Comparison of ENCODE assay signal across 11 cellular contexts in genomic region chr7:30796105-30796869, GRCh38. TPM values are rescaled to one million over a fixed set of nuclear protein-coding genes. Genes with fewer than 3 reads are reported as not detected.
DNase-seq lines count a peak whose midpoint lies in the region; ATAC-seq, FAIRE-seq and TF ChIP-seq lines count a peak whose summit lies in the region.
"Had no signal": no experiment of that assay in that cellular context is flagged by ENCODE, and none has a peak within 500 bp of the region (broad histone marks: within the 10 kb centered on the region; RNA-seq: fewer than 3 reads in every experiment).

No MANE protein-coding gene starts in this region.

- H3K4me1 ChIP-seq in colonic mucosa (peaks cover 4% of the 10 kb centered on the region), pancreas (peaks cover 0 to 4% (median 0%) of the 10 kb centered on the region in 3 donors)
- peaks cover 0 to 6% of the 10 kb centered on the region in 2 donors for H3K4me1 ChIP-seq in naive thymus-derived CD4-positive, alpha-beta T cell (ENCODE audit: control insufficient read depth in 2 of 2, insufficient read depth in 2 of 2, low read length in 2 of 2)

- H3K4me3 Mint-ChIP-seq in Calu3 (ENCODE audit: low read depth, unreplicated experiment), result no peak overlapping the region
- peak overlapping the region in 1 of 10 donors; percentile 24 for H3K4me3 Mint-ChIP-seq in naive thymus-derived CD4-positive, alpha-beta T cell

- no peaks in the 10 kb centered on the region for H3K36me3 Mint-ChIP-seq in Calu3 (ENCODE audit: insufficient read depth, unreplicated experiment)
- H3K36me3 Mint-ChIP-seq in naive thymus-derived CD4-positive, alpha-beta T cell, result no peaks in the 10 kb centered on the region

- H3K27ac ChIP-seq in colonic mucosa, result peak overlapping the region; percentile 35
- H3K27ac ChIP-seq in pancreas, result peak overlapping the region in 2 of 4 donors; percentile 39 to 48
- no peak overlapping the region for H3K27ac ChIP-seq in naive thymus-derived CD4-positive, alpha-beta T cell (ENCODE audit: low read depth, low read length)

- BruUV-seq in Calu3 (replicated peaks; lab: Mats Ljungman, UMichigan), result no TSS peak

- H3K27me3 ChIP-seq in colonic mucosa (no peaks in the 10 kb centered on the region), pancreas (no peaks in the 10 kb centered on the region)
- H3K27me3 ChIP-seq in naive thymus-derived CD4-positive, alpha-beta T cell (ENCODE audit: control insufficient read depth in 2 of 2, insufficient read depth in 2 of 2, low read length in 2 of 2), result no peaks in the 10 kb centered on the region

- no peaks in the 10 kb centered on the region for H3K9me3 ChIP-seq in colonic mucosa
- H3K9me3 ChIP-seq in pancreas, result no peaks in the 10 kb centered on the region
- no peaks in the 10 kb centered on the region for H3K9me3 ChIP-seq in naive thymus-derived CD4-positive, alpha-beta T cell (ENCODE audit: control insufficient read depth in 2 of 3, low read length in 3 of 3)

- CTCF ChIA-PET in Calu3 (lab: Charles Lee), result interaction anchor here (0.7 to 1.6 kb wide), 21 partner anchors 23 to 488 kb away, joined by 3 to 11 read pairs (median 4); no protein-coding TSS in a partner anchor
- CTCF ChIA-PET in naive thymus-derived CD4-positive, alpha-beta T cell (lab: Charles Lee), result interaction anchor here (0.6 kb wide), 1 partner anchor 32 kb away, joined by 3 read pairs; no protein-coding TSS in a partner anchor

- intact Hi-C loops in Calu3 (cut with micrococcal nuclease; ENCODE audit: unreplicated experiment) (loop anchor here (2.0 kb wide), 1 partner anchor 53 kb away; no protein-coding TSS in a partner anchor), colonic mucosa (cut with DNase I) (no loop called here), pancreas (cut with DNase I) (loop anchor here in 2 of 3 donors (5.0 to 10.0 kb wide), 2 partner anchors 179 to 181 kb away; no protein-coding TSS in a partner anchor)
- intact Hi-C loops in naive thymus-derived CD4-positive, alpha-beta T cell (cut with micrococcal nuclease), result no loop called here

- peaks cover 53% of the 10 kb centered on the region for H3K4me1 Mint-ChIP-seq in Calu3 (ENCODE audit: low read depth, unreplicated experiment)
- peaks cover 0 to 35% (median 4%) of the 10 kb centered on the region in 7 donors for H3K4me1 Mint-ChIP-seq in naive thymus-derived CD4-positive, alpha-beta T cell

- H3K36me3 ChIP-seq in colonic mucosa (no peaks in the 10 kb centered on the region), pancreas (peaks cover 0 to 3% (median 0%) of the 10 kb centered on the region in 3 donors)
- no peaks in the 10 kb centered on the region for H3K36me3 ChIP-seq in naive thymus-derived CD4-positive, alpha-beta T cell (ENCODE audit: control insufficient read depth in 2 of 3, insufficient read depth in 3 of 3, low read length in 3 of 3)

- TF ChIP-seq CTCF in Calu3 (IDR thresholded peaks at IDR 0.05; ENCODE audit: unreplicated experiment), result no peak
- TF ChIP-seq CTCF in colonic mucosa (IDR thresholded peaks at IDR 0.05), result no peak
- TF ChIP-seq CTCF in pancreas (IDR thresholded peaks at IDR 0.05), result no peak

- H3K4me3 ChIP-seq in colonic mucosa (no peak overlapping the region), pancreas (no peak overlapping the region)
- no peak overlapping the region for H3K4me3 ChIP-seq in naive thymus-derived CD4-positive, alpha-beta T cell (ENCODE audit: low read length)

- DNase-seq in Calu3, result no peak
- no peak for DNase-seq in colonic mucosa
- DNase-seq in pancreas, result no peak
- DNase-seq in naive thymus-derived CD4-positive, alpha-beta T cell, result no peak
- DNase-seq in hypothalamus (lab: John Stamatoyannopoulos, UW), result no peak
- DNase-seq in NCI-H2081 treated with DMSO at 0.1 percent for 48 hours (lab: John Stamatoyannopoulos, UW), result no peak
- DNase-seq: activated T-cell treated with anti-CD3 and anti-CD28 coated beads, Interleukin-2, amount 50 U/mL, for 1 hour; Kasumi-1; SHP77 had no signal

- H3K9me3 Mint-ChIP-seq in Calu3 (ENCODE audit: low read depth, unreplicated experiment), result no peaks in the 10 kb centered on the region
- no peaks in the 10 kb centered on the region for H3K9me3 Mint-ChIP-seq in naive thymus-derived CD4-positive, alpha-beta T cell

- no peak overlapping the region for H3K9ac ChIP-seq in colonic mucosa (ENCODE audit: low read depth in 2 of 2, low read length in 2 of 2)

- no peak for FAIRE-seq in pancreas (lab: Jason Lieb, UNC)

- ATAC-seq in HG02798 (IDR thresholded peaks at IDR 0.05; ENCODE audit: poor library complexity, unreplicated experiment), result peak; percentile 14
- ATAC-seq in pancreas, result peak in 3 of 4 donors; percentile 25 to 43 (median 42)
- no peak for ATAC-seq in GM18868 (IDR thresholded peaks at IDR 0.05; ENCODE audit: unreplicated experiment)
- no peak for ATAC-seq in naive thymus-derived CD4-positive, alpha-beta T cell

- 63 to 66% methylated on average over 1 of the region's 1 CpG for WGBS in pancreas, 2 donors

- no peaks in the 10 kb centered on the region for H3K27me3 Mint-ChIP-seq in Calu3 (ENCODE audit: unreplicated experiment)
- H3K27me3 Mint-ChIP-seq in naive thymus-derived CD4-positive, alpha-beta T cell, result no peaks in the 10 kb centered on the region

- POLR2A ChIA-PET in naive thymus-derived CD4-positive, alpha-beta T cell (lab: Charles Lee), result interaction anchor here (0.7 kb wide), 1 partner anchor 719 kb away, joined by 3 read pairs; no protein-coding TSS in a partner anchor

- peak overlapping the region; percentile 10 for H3K27ac Mint-ChIP-seq in Calu3 (ENCODE audit: unreplicated experiment)
- peak overlapping the region in 4 of 9 donors; percentile 0 to 64 (median 44) for H3K27ac Mint-ChIP-seq in naive thymus-derived CD4-positive, alpha-beta T cell

RNA-seq across cellular contexts. Expression of gene MINDY4, which starts 25.1 kb away (rescaled TPM):
- total RNA-seq in Calu3 (2022) (12.4 and 14.0 TPM in 2 replicates), colonic mucosa (1 to 10 TPM; 2.2 to 4.2 TPM), pancreas (1 to 10 TPM; 2.9 to 4.9 (median 3.5) TPM)
- 1 to 10 TPM; 3.9 to 4.3 TPM for polyA plus RNA-seq in pancreas
- total RNA-seq in naive thymus-derived CD4-positive, alpha-beta T cell, result 1 to 10 TPM in 2 of 5 experiments, under 1 TPM in 3; 0.82 to 1.5 (median 0.94) TPM
- under 1 TPM; 0.41 to 0.54 TPM for polyA plus RNA-seq in naive thymus-derived CD4-positive, alpha-beta T cell

RNA-seq across cellular contexts. Expression of gene INMT, which starts 44.4 kb away (rescaled TPM):
- not detected in 2 replicates for total RNA-seq in Calu3 (2022)
- total RNA-seq in colonic mucosa, result 1 to 10 TPM; 2.3 to 6.0 TPM
- 10 to 100 TPM in 3 of 6 donors, 1 to 10 TPM in 3; 4.2 to 11.5 (median 7.5) TPM for total RNA-seq in pancreas
- polyA plus RNA-seq in pancreas, result 10 to 100 TPM in 1 of 2 donors, 1 to 10 TPM in 1; 9.2 to 18.7 TPM
- 1 to 10 TPM in 2 of 5 experiments, under 1 TPM in 3; 0.38 to 4.8 (median 0.56) TPM for total RNA-seq in naive thymus-derived CD4-positive, alpha-beta T cell
- under 1 TPM in 1 of 2 donors, not detected in 1; 0.24 TPM for polyA plus RNA-seq in naive thymus-derived CD4-positive, alpha-beta T cell

Comparison
In these comparisons a context has a peak if more than half of its experiments do, and no peak if none do; other contexts are left out.
1. ATAC-seq: peak in HG02798 (single experiment) and pancreas (3 of 4); none in GM18868 (single experiment) and naive thymus-derived CD4-positive, alpha-beta T cell (single experiment).
2. intact Hi-C loops: an anchor here in Calu3 (2.0 kb wide) and pancreas (5.0 to 10.0 kb wide); none called in colonic mucosa and naive thymus-derived CD4-positive, alpha-beta T cell.